In genomic region chr18:63175264-63175663, GRCh38 we compare ENCODE assay signal across 13 cellular contexts.
DNase-seq lines count a peak whose midpoint lies in the region; ATAC-seq, FAIRE-seq and TF ChIP-seq lines count a peak whose summit lies in the region.
"Had no signal": no experiment of that assay in that cellular context is flagged by ENCODE, and none has a peak within 500 bp of the region (broad histone marks: within the 10 kb centered on the region; RNA-seq: fewer than 3 reads in every experiment).

No MANE protein-coding gene starts in this region.

- H3K27me3 Mint-ChIP-seq in memory B cell = no peaks in the 10 kb centered on the region

- POLR2A ChIA-PET in GM10248 (lab: Yijun Ruan, JAX) = interaction anchor here (0.7 kb wide), 1 partner anchor 13 kb away, joined by 3 read pairs; no protein-coding TSS in a partner anchor

- peaks cover 59% of the 10 kb centered on the region for H3K4me1 Mint-ChIP-seq in memory B cell

- no peaks in the 10 kb centered on the region for H3K9me3 Mint-ChIP-seq in memory B cell

- peaks cover 22% of the 10 kb centered on the region for H3K36me3 Mint-ChIP-seq in memory B cell

- peak; percentile 53 for ATAC-seq in GM18907 (IDR thresholded peaks at IDR 0.05; ENCODE audit: unreplicated experiment)
- peak; percentile 47 for ATAC-seq in HG03025 (IDR thresholded peaks at IDR 0.05; ENCODE audit: low FRiP score, unreplicated experiment)
- ATAC-seq in memory B cell (ENCODE audit: low read depth) = peak; percentile 71
- ATAC-seq in GM21381 (IDR thresholded peaks at IDR 0.05; ENCODE audit: unreplicated experiment) = no peak
- ATAC-seq: lower lobe of right lung had no signal

- FAIRE-seq in GM12891 (lab: Jason Lieb, UNC) = peak; percentile 28

- TF ChIP-seq POLR2A in GM12891 (IDR thresholded peaks at IDR 0.05; ENCODE audit: low read depth, low read length) = no peak

- H3K4me3 Mint-ChIP-seq in memory B cell = no peak overlapping the region

- no peak for TF ChIP-seq CTCF in GM10248 (IDR thresholded peaks at IDR 0.05; ENCODE audit: control extremely low read depth, extremely low read depth, low read depth, missing control alignments)

- peak overlapping the region; percentile 78 for H3K27ac Mint-ChIP-seq in memory B cell

- DNase-seq in GM12891 (ENCODE audit: insufficient read length, low spot score) (no peak), memory B cell (ENCODE audit: low spot score in 2 of 2) (no peak), SKM-1 treated with dmso at 0.1 percent for 144 hours (lab: John Stamatoyannopoulos, UW; ENCODE audit: unreplicated experiment) (no peak), GM10248 (ENCODE audit: extremely low spot score) (no peak), germinal center (ENCODE audit: low spot score) (no peak)
- DNase-seq: activated effector memory CD4-positive, alpha-beta T cell treated with Interleukin-2 at 50 U/mL for 16 hours; Caco-2; lower lobe of right lung; SK-N-SH; thyroid gland had no signal

- CTCF ChIA-PET in GM10248 (lab: Yijun Ruan, JAX) = interaction anchor here (0.9 to 2.3 kb wide), 9 partner anchors 9 to 43 kb away, joined by 3 to 18 read pairs (median 4); no protein-coding TSS in a partner anchor

TF ChIP-seq in GM12891, 5 proteins besides CTCF, POLR2A, EP300 and RAD21:
- no peak for TF ChIP-seq SPI1 (IDR thresholded peaks at IDR 0.05; ENCODE audit: low read depth, low read length)
- no peak for TF ChIP-seq POU2F2 (IDR thresholded peaks at IDR 0.05; ENCODE audit: low read depth, low read length)
- no peak for TF ChIP-seq PAX5 (IDR thresholded peaks at IDR 0.05; ENCODE audit: insufficient read depth, low read length, severe bottlenecking)
- TF ChIP-seq TAF1 (IDR thresholded peaks at IDR 0.05; ENCODE audit: low read depth, low read length) = no peak
- TF ChIP-seq POLR2AphosphoS5 (IDR thresholded peaks at IDR 0.05; ENCODE audit: low read depth, low read length) = no peak
